1 cellular context compared by ENCODE assay signal in the genomic region with DNA sequence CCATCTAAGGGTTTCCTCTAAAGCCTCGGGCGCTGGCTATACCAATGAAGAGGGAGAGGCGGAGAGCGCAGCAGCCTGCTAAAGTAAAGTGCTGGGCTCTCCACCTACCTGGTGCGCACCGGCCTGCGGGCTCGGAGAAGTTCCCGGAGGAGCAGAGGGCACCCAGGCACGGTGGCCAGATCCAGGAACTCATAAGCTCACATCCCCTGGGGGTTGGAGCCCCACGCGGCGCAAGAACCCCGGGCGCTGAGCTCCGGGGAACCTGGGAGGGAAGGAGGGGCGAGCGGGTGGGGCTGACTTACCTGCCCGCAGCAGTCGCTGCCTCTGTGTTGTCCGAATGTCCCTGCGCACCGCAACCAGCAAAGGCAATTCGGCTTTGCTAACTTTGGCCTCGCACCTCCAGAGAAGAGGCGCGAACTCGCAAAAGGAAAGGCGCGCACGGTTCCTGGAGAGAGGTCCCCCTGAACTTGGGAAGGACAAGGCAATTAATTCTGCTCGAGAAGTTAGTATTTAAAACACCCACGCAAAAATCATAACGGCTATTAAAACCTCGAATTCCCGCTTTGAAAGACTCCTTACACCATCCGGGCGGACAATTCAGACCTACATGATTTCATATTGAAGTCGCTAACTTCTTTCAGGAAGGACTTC.
TF ChIP-seq lines count a peak whose summit lies in the region.

No MANE protein-coding gene starts in this region.

TF ChIP-seq in GM23338, 12 proteins besides CTCF, POLR2A, EP300 and RAD21 (continued from another document):
- TF ChIP-seq ZNF114 (CRISPR knock-in tag; IDR thresholded peaks at IDR 0.05) = no peak
- no peak for TF ChIP-seq CREB1 (CRISPR knock-in tag; IDR thresholded peaks at IDR 0.05; ENCODE audit: low read depth)
- TF ChIP-seq ZNF462 (CRISPR knock-in tag; IDR thresholded peaks at IDR 0.05) = no peak
TF ChIP-seq in GM23338: peak in this region for 2.
